Comparison of ENCODE assay signal across 19 cellular contexts in the genomic region with DNA sequence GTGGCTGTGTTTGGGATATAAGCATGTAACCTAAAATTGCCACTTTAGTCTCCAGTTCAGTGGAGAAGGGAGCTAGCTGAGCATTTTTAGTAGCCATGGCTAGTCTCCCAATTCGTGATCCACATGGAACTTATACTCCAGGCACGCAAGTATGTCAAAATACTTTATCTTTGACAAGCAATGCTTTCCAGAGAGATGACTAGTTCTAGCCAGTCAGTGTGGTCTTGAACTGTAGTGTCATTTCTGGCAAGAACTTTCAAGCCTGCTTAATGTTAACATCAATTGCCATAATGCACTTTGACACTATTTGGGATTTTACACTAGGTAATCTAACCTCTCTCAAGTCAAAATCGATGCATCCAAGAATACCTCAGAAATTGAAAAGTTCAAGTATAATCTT.
"Had no signal": no experiment of that assay in that cellular context is flagged by ENCODE, and none has a peak within 500 bp of the region (broad histone marks: within the 10 kb centered on the region; RNA-seq: fewer than 3 reads in every experiment).

No MANE protein-coding gene starts in this region.

- H3K4me1 ChIP-seq: testis, upper lobe of right lung had no signal

- H3K4me3 ChIP-seq: testis, upper lobe of right lung had no signal

- H3K9me3 ChIP-seq: testis, upper lobe of right lung had no signal

- H3K27me3 ChIP-seq: testis, upper lobe of right lung had no signal

- H3K36me3 ChIP-seq: upper lobe of right lung had no signal

- ATAC-seq: left ventricle myocardium superior; stimulated activated naive CD8-positive, alpha-beta T cell treated with anti-CD3 and anti-CD28 coated beads, Interleukin-15, amount 100 ng/mL, for 72 hours; upper lobe of right lung had no signal

- H3K27ac ChIP-seq: epithelial cell of prostate, testis, upper lobe of right lung had no signal

- DNase-seq: activated CD4-positive, alpha-beta T cell treated with anti-CD3 and anti-CD28 coated beads, Interleukin-2, amount 50 U/mL, for 4 hours; activated gamma-delta T cell; activated naive CD8-positive, alpha-beta T cell treated with anti-CD3 and anti-CD28 coated beads, Interleukin-2, amount 10 ng/mL, durations not matched to agents 7 days and 5 days; activated T-cell treated with anti-CD3 and anti-CD28 coated beads, Interleukin-2, amount 50 U/mL, for 1 hour; cortex of kidney; effector memory CD4-positive, alpha-beta T cell; foreskin fibroblast; head of caudate nucleus; islet precursor cell; left ventricle myocardium superior; mesendoderm; nephron progenitor cell; stimulated activated CD4-positive, alpha-beta T cell treated with anti-CD3 and anti-CD28 coated beads, Interleukin-4, amount 100 ng/mL, for 1 hour; stimulated activated CD8-positive, alpha-beta memory T cell treated with anti-CD3 and anti-CD28 coated beads, Interleukin-4, amount 100 ng/mL, for 48 hours; stimulated activated naive CD8-positive, alpha-beta T cell treated with anti-CD3 and anti-CD28 coated beads, Interleukin-15, amount 100 ng/mL, for 72 hours; T-helper 2 cell; testis; upper lobe of right lung had no signal
